Comparison of ENCODE assay signal across 8 cellular contexts in genomic region chr1:26864610-26865480, GRCh38. TPM values are rescaled to one million over a fixed set of nuclear protein-coding genes. Genes with fewer than 3 reads are reported as not detected.
DNase-seq lines count a peak whose midpoint lies in the region; ATAC-seq and TF ChIP-seq lines count a peak whose summit lies in the region.

No MANE protein-coding gene starts in this region.

- H3K4me3 Mint-ChIP-seq in T-helper 1 cell treated with Interleukin-12 subunit alpha and Interleukin-12 subunit beta and Interleukin-4 antibody, amounts not matched to agents 30 μg/mL and 1 μg/mL, for 36 hours, result peak overlapping the region; percentile 99
- H3K4me3 Mint-ChIP-seq in progenitor cell of endocrine pancreas (ENCODE audit: low read depth), result peak overlapping the region; percentile 83

- peak overlapping the region; percentile 75 for H3K4me3 ChIP-seq in left ventricle myocardium inferior

- DNase-seq in NCI-H1694 (lab: John Stamatoyannopoulos, UW) (peak; percentile 85), amygdala (lab: John Stamatoyannopoulos, UW) (peak; percentile 57 to 99 (median 93)), left ventricle myocardium inferior (peak; percentile 97), progenitor cell of endocrine pancreas (ENCODE audit: low spot score, unreplicated experiment) (peak; percentile 94), ureter (ENCODE audit: low spot score) (peak; percentile 98)

- H3K27ac Mint-ChIP-seq in T-helper 1 cell treated with Interleukin-12 subunit alpha and Interleukin-12 subunit beta and Interleukin-4 antibody, amounts not matched to agents 30 μg/mL and 1 μg/mL, for 36 hours, result peak overlapping the region; percentile 99
- H3K27ac Mint-ChIP-seq in progenitor cell of endocrine pancreas, result peak overlapping the region; percentile 97

- TF ChIP-seq CTCF in left ventricle myocardium inferior (IDR thresholded peaks at IDR 0.05; ENCODE audit: borderline replicate concordance) (peak; percentile 13), progenitor cell of endocrine pancreas (IDR thresholded peaks at IDR 0.05; ENCODE audit: unreplicated experiment) (no peak)

- peak overlapping the region; percentile 98 for H3K27ac ChIP-seq in left ventricle myocardium inferior (replicated peaks)

- no peaks in the 10 kb centered on the region for H3K27me3 Mint-ChIP-seq in T-helper 1 cell treated with Interleukin-12 subunit alpha and Interleukin-12 subunit beta and Interleukin-4 antibody, amounts not matched to agents 30 μg/mL and 1 μg/mL, for 36 hours (ENCODE audit: low read depth)
- H3K27me3 Mint-ChIP-seq in progenitor cell of endocrine pancreas, result peaks cover 7% of the 10 kb centered on the region

- peaks cover 27% of the 10 kb centered on the region for H3K4me1 Mint-ChIP-seq in T-helper 1 cell treated with Interleukin-12 subunit alpha and Interleukin-12 subunit beta and Interleukin-4 antibody, amounts not matched to agents 30 μg/mL and 1 μg/mL, for 36 hours (ENCODE audit: low read depth)
- H3K4me1 Mint-ChIP-seq in progenitor cell of endocrine pancreas (ENCODE audit: low read depth), result peaks cover 11% of the 10 kb centered on the region

- H3K4me1 ChIP-seq in left ventricle myocardium inferior, result peaks cover 21% of the 10 kb centered on the region

- H3K36me3 ChIP-seq in left ventricle myocardium inferior, result no peaks in the 10 kb centered on the region

- H3K36me3 Mint-ChIP-seq in T-helper 1 cell treated with Interleukin-12 subunit alpha and Interleukin-12 subunit beta and Interleukin-4 antibody, amounts not matched to agents 30 μg/mL and 1 μg/mL, for 36 hours (ENCODE audit: low read depth), result no peaks in the 10 kb centered on the region
- no peaks in the 10 kb centered on the region for H3K36me3 Mint-ChIP-seq in progenitor cell of endocrine pancreas (ENCODE audit: insufficient read depth)

- H3K9me3 Mint-ChIP-seq in T-helper 1 cell treated with Interleukin-12 subunit alpha and Interleukin-12 subunit beta and Interleukin-4 antibody, amounts not matched to agents 30 μg/mL and 1 μg/mL, for 36 hours, result no peaks in the 10 kb centered on the region
- no peaks in the 10 kb centered on the region for H3K9me3 Mint-ChIP-seq in progenitor cell of endocrine pancreas (ENCODE audit: low read depth)

- ATAC-seq in GM18498 (IDR thresholded peaks at IDR 0.05; ENCODE audit: unreplicated experiment), result peak; percentile 95
- peak; percentile 90 for ATAC-seq in HG02885 (IDR thresholded peaks at IDR 0.05; ENCODE audit: poor library complexity, unreplicated experiment)

- intact Hi-C loops in left ventricle myocardium inferior (cut with micrococcal nuclease), result no loop called here

- no peaks in the 10 kb centered on the region for H3K27me3 ChIP-seq in left ventricle myocardium inferior (ENCODE audit: low read depth)

- no peaks in the 10 kb centered on the region for H3K9me3 ChIP-seq in left ventricle myocardium inferior (replicated peaks)

RNA-seq across cellular contexts. Expression of gene SFN, which starts 1.9 kb away (rescaled TPM):
- total RNA-seq in left ventricle myocardium inferior, result 0.16 TPM
- 0.36 and 0.44 TPM in 2 replicates for total RNA-seq in progenitor cell of endocrine pancreas
- 93.7 TPM for total RNA-seq in ureter

RNA-seq across cellular contexts. Expression of gene GPN2, which starts 25.2 kb away (rescaled TPM):
- total RNA-seq in left ventricle myocardium inferior (14.9 TPM), progenitor cell of endocrine pancreas (36.5 and 37.4 TPM in 2 replicates), ureter (47.3 TPM)

RNA-seq across cellular contexts. Expression of gene GPATCH3, which starts 35.4 kb away (rescaled TPM):
- 7.9 TPM for total RNA-seq in left ventricle myocardium inferior
- 21.2 and 23.9 TPM in 2 replicates for total RNA-seq in progenitor cell of endocrine pancreas
- total RNA-seq in ureter, result 9.0 TPM

RNA-seq across cellular contexts. Expression of gene ZDHHC18, which starts 38.4 kb away (rescaled TPM):
- total RNA-seq in left ventricle myocardium inferior (11.8 TPM), progenitor cell of endocrine pancreas (22.9 and 26.1 TPM in 2 replicates), ureter (21.0 TPM)

RNA-seq across cellular contexts. Expression of gene NR0B2, which starts 48.9 kb away (rescaled TPM):
- total RNA-seq in left ventricle myocardium inferior (7.2 TPM), progenitor cell of endocrine pancreas (10.3 and 11.9 TPM in 2 replicates), ureter (not detected)

Comparison
In these comparisons a context has a peak if more than half of its experiments do, and no peak if none do; other contexts are left out.
1. Peak in every context shown above with its lines: DNase-seq, ATAC-seq, H3K4me3 ChIP-seq and H3K27ac ChIP-seq.
2. RNA of gene SFN, which starts 1.9 kb away (total RNA-seq): 93.7 TPM in ureter (single experiment); 0.36 to 0.44 TPM in progenitor cell of endocrine pancreas and 0.16 TPM in left ventricle myocardium inferior (single experiment); every median in the first group is over 10 times any median in the second.